In genomic region chr5:59189482-59189881, GRCh38 we compare ENCODE assay signal across 32 cellular contexts.
A peak's percentile ranks its signal among the peaks of the same experiment; 100 is the strongest.
DNase-seq lines count a peak whose midpoint lies in the region; ATAC-seq and TF ChIP-seq lines count a peak whose summit lies in the region.
"Had no signal": no experiment of that assay in that cellular context is flagged by ENCODE, and none has a peak within 500 bp of the region (broad histone marks: within the 10 kb centered on the region; RNA-seq: fewer than 3 reads in every experiment).

No MANE protein-coding gene starts in this region.

- H3K27me3 ChIP-seq in right atrium auricular region, result no peaks in the 10 kb centered on the region
- H3K27me3 ChIP-seq in psoas muscle (ENCODE audit: insufficient read depth in 3 of 3, low read length in 2 of 3), result no peaks in the 10 kb centered on the region
- H3K27me3 ChIP-seq: foreskin keratinocyte, ovary, SJCRH30 had no signal

- H3K4me1 ChIP-seq in right atrium auricular region, result peaks cover 0 to 10% of the 10 kb centered on the region in 2 donors
- H3K4me1 ChIP-seq in psoas muscle, result peaks cover 83% of the 10 kb centered on the region

- H3K4me3 ChIP-seq in right atrium auricular region (no peak overlapping the region), psoas muscle (peak overlapping the region; percentile 47)
- H3K4me3 ChIP-seq: lung, ovary, PC-9, skin epidermis had no signal

- DNase-seq in Right ventricle myocardium inferior (ENCODE audit: missing footprints), result no peak
- no peak for DNase-seq in cardiac septum (ENCODE audit: low spot score)
- no peak for DNase-seq in right atrium auricular region (ENCODE audit: low spot score)
- DNase-seq in psoas muscle, result no peak
- no peak for DNase-seq in GM19238 (ENCODE audit: insufficient read length, low spot score)
- no peak for DNase-seq in NCI-H1105 (lab: John Stamatoyannopoulos, UW)
- DNase-seq in NCI-H2081 (lab: John Stamatoyannopoulos, UW), result no peak
- DNase-seq: 8988T; activated CD4-positive, alpha-beta T cell treated with anti-CD3 and anti-CD28 coated beads for 1 hour; activated CD8-positive, alpha-beta memory T cell treated with anti-CD3 and anti-CD28 coated beads for 24 hours; activated naive CD4-positive, alpha-beta T cell treated with anti-CD3 and anti-CD28 coated beads for 36 hours; activated T-cell treated with anti-CD3 and anti-CD28 coated beads, Interleukin-2, amount 50 U/mL, for 4 hours; AML-193; aorta; CD8-positive, alpha-beta memory T cell; DMS79 treated with DMSO at 0.1 percent for 48 hours; foreskin keratinocyte; hippocampal formation; Kasumi-1; NCI-H1048; NCI-H1930; NCI-H82; ovary; PC-9; T-helper 1 cell had no signal

- 15 to 41% (median 17%) methylated on average over 4 of the region's 4 CpGs for WGBS in psoas muscle, 3 donors

- intact Hi-C loops in Right ventricle myocardium inferior (cut with DNase I), result loop anchor here (2.0 kb wide), 2 partner anchors 179 to 191 kb away; no protein-coding TSS in a partner anchor
- intact Hi-C loops in cardiac septum (cut with DNase I), result loop anchor here (2.0 to 10.0 kb wide), 3 partner anchors 179 to 605 kb away; no protein-coding TSS in a partner anchor
- intact Hi-C loops in psoas muscle (cut with DNase I), result loop anchor here (5.0 to 10.0 kb wide), 4 partner anchors 178 to 485 kb away; no protein-coding TSS in a partner anchor

- peak; percentile 78 for ATAC-seq in Right ventricle myocardium inferior
- no peak for ATAC-seq in psoas muscle
- ATAC-seq in GM21825 (IDR thresholded peaks at IDR 0.05; ENCODE audit: unreplicated experiment), result no peak
- ATAC-seq: activated T-cell treated with anti-CD3 and anti-CD28 coated beads, Interleukin-2, amount 50 U/mL, for 4 hours; foreskin keratinocyte; stimulated activated memory B cell treated with anti-CD40 and anti-IgM and Interleukin-4, amounts not matched to agents 10 μg/mL and 1 μg/mL and 100 μg/mL, for 72 hours had no signal

- no peak for TF ChIP-seq CTCF in right atrium auricular region (IDR thresholded peaks at IDR 0.05)
- no peak for TF ChIP-seq CTCF in psoas muscle (IDR thresholded peaks at IDR 0.05)

- H3K27ac ChIP-seq in right atrium auricular region (peak overlapping the region; percentile 18 to 31), psoas muscle (peak overlapping the region; percentile 85)
- H3K27ac ChIP-seq: epithelial cell of prostate, foreskin keratinocyte, ovary, PC-9, skin epidermis, thoracic aorta had no signal

- H3K9me3 ChIP-seq in right atrium auricular region (no peaks in the 10 kb centered on the region), psoas muscle (no peaks in the 10 kb centered on the region)
- H3K9me3 ChIP-seq: ovary, SJCRH30, thoracic aorta had no signal

- H3K36me3 ChIP-seq in right atrium auricular region, result no peaks in the 10 kb centered on the region
- H3K36me3 ChIP-seq in psoas muscle (ENCODE audit: insufficient read depth in 1 of 2, low read depth in 1 of 2), result no peaks in the 10 kb centered on the region
- H3K36me3 ChIP-seq: ovary, SJCRH30, thoracic aorta had no signal
